ENCODE assay signal across 11 cellular contexts in the genomic region with DNA sequence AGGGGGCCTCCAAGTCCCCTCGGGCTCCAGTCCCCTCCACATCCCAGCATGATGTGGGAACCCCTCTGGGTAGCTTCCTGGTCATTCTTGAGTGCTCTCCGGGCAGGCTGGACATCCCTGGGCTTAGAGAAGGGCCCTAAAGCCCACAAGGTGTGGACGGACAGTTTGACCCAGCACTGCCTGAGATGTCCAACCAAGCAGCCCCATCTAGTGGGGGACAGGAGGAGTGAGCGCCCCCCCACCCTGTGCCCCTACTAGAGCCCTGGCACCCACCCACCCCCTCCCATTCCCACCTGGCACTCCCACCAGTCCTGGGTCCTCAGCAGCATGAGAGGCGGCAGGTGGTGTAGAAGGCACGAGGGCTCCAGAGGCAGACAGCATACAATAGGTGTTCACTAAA. TPM values are rescaled to one million over a fixed set of nuclear protein-coding genes. Genes with fewer than 3 reads are reported as not detected.
DNase-seq lines count a peak whose midpoint lies in the region; ATAC-seq, FAIRE-seq and TF ChIP-seq lines count a peak whose summit lies in the region.
"Had no signal": no experiment of that assay in that cellular context is flagged by ENCODE, and none has a peak within 500 bp of the region (broad histone marks: within the 10 kb centered on the region; RNA-seq: fewer than 3 reads in every experiment).

No MANE protein-coding gene starts in this region.

- no peaks in the 10 kb centered on the region for H3K9me3 ChIP-seq in HepG2 (ENCODE audit: low read length)
- H3K9me3 ChIP-seq: prostate gland, upper lobe of left lung had no signal

- no peak overlapping the region for H3K4me2 ChIP-seq in HepG2 (ENCODE audit: low read depth, low read length)

- H3K4me1 ChIP-seq in HepG2 (ENCODE audit: insufficient read depth, low read length): no peaks in the 10 kb centered on the region
- H3K4me1 ChIP-seq: prostate gland had no signal

- POLR2A ChIA-PET in HepG2 (lab: Yijun Ruan, JAX): no interaction called here

- H3K9ac ChIP-seq in HepG2 (ENCODE audit: insufficient read depth, low read depth, low read length): no peak overlapping the region

- intact Hi-C loops in HepG2 (cut with micrococcal nuclease; ENCODE audit: unreplicated experiment): no loop called here

- WGBS in HepG2 (ENCODE audit: low lambda C conversion rate): 16% methylated on average over 6 of the region's 6 CpGs

- in situ Hi-C loops in astrocyte of the cerebellum (cut with HindIII; ENCODE audit: low sequenced_read_pairs) (no loop called here), HepG2 (cut with HindIII; ENCODE audit: extremely low pct_ligation_motif_present, low pct_unique_long_range_greater_than_20kb) (no loop called here)

- no peak overlapping the region for H3K27ac ChIP-seq in HepG2 (ENCODE audit: extremely low read length, insufficient read depth, low read length)
- H3K27ac ChIP-seq: upper lobe of left lung had no signal

- no peaks in the 10 kb centered on the region for H3K4me1 Mint-ChIP-seq in activated naive CD8-positive, alpha-beta T cell treated with anti-CD3 and anti-CD28 coated beads, Interleukin-2, amount 50 U/mL, for 24 hours
- H3K4me1 Mint-ChIP-seq: activated B cell treated with CpG ODN at 0.5 μM for 24 hours had no signal

- H3K4me3 ChIP-seq in H7 (ENCODE audit: insufficient read depth, low read depth, low read length) (no peak overlapping the region), astrocyte of the cerebellum (ENCODE audit: low read depth, low read length) (no peak overlapping the region), HepG2 (replicated peaks in 1 of 3; ENCODE audit: insufficient read depth in 1 of 3, low read depth in 2 of 3, low read length in 3 of 3) (no peak overlapping the region)
- H3K4me3 ChIP-seq: prostate gland, upper lobe of left lung had no signal

- H3K27me3 ChIP-seq in H7 (ENCODE audit: control insufficient read depth, insufficient read depth, low read length) (no peaks in the 10 kb centered on the region), HepG2 (ENCODE audit: control insufficient read depth in 1 of 2, insufficient read depth in 2 of 2, low read length in 2 of 2) (peaks cover 0 to 43% of the 10 kb centered on the region in 2 experiments; a peak in 4 of 5 replicates)
- H3K27me3 ChIP-seq: upper lobe of left lung had no signal

- no peak for TF ChIP-seq POLR2A in HepG2 (IDR thresholded peaks at IDR 0.05; ENCODE audit: insufficient read depth in 1 of 2, low read depth in 2 of 2, low read length in 2 of 2)

- H3K4me3 Mint-ChIP-seq in activated naive CD8-positive, alpha-beta T cell treated with anti-CD3 and anti-CD28 coated beads, Interleukin-2, amount 50 U/mL, for 24 hours: no peak overlapping the region
- H3K4me3 Mint-ChIP-seq: activated B cell treated with CpG ODN at 0.5 μM for 24 hours had no signal

- peak; percentile 50 for DNase-seq in AG08395 (ENCODE audit: low spot score)
- DNase-seq in H7: peak; percentile 82
- no peak for DNase-seq in astrocyte of the cerebellum (ENCODE audit: low read depth)
- DNase-seq in HepG2 (ENCODE audit: low spot score): no peak
- DNase-seq in NCI-H146 treated with DMSO at 0.1 percent for 48 hours (lab: John Stamatoyannopoulos, UW; ENCODE audit: unreplicated experiment): no peak
- no peak for DNase-seq in activated naive CD8-positive, alpha-beta T cell treated with anti-CD3 and anti-CD28 coated beads, Interleukin-2, amount 50 U/mL, for 24 hours
- DNase-seq: activated B cell treated with CpG ODN at 0.5 μM for 24 hours had no signal

- no TSS peak for BruUV-seq in HepG2 (replicated peaks; lab: Mats Ljungman, UMichigan)

- TF ChIP-seq CTCF in astrocyte of the cerebellum (IDR thresholded peaks at IDR 0.05; ENCODE audit: low read depth, low read length, missing control alignments) (peak; percentile 50), HepG2 (CRISPR knock-in tag; IDR thresholded peaks at IDR 0.05) (peak; percentile 47)

- H3K36me3 ChIP-seq in H7 (replicated peaks; ENCODE audit: control insufficient read depth, insufficient read depth, low read length) (no peaks in the 10 kb centered on the region), HepG2 (replicated peaks in 1 of 2; ENCODE audit: control insufficient read depth in 1 of 2, insufficient read depth in 2 of 2, low read length in 2 of 2) (no peaks in the 10 kb centered on the region)
- H3K36me3 ChIP-seq: prostate gland, upper lobe of left lung had no signal

- no peaks in the 10 kb centered on the region for H3K27me3 Mint-ChIP-seq in activated naive CD8-positive, alpha-beta T cell treated with anti-CD3 and anti-CD28 coated beads, Interleukin-2, amount 50 U/mL, for 24 hours

- no peak overlapping the region for H2AFZ ChIP-seq in HepG2 (ENCODE audit: low read length)

- TF ChIP-seq RAD21 in HepG2 (CRISPR knock-in tag; IDR thresholded peaks at IDR 0.05): no peak

- H4K20me1 ChIP-seq in HepG2 (ENCODE audit: insufficient read depth, low read length): no peaks in the 10 kb centered on the region

- H3K79me2 ChIP-seq in HepG2 (ENCODE audit: insufficient read depth, low read length): no peaks in the 10 kb centered on the region

- peak; percentile 70 for ATAC-seq in HepG2
- no peak for ATAC-seq in GM21367 (IDR thresholded peaks at IDR 0.05; ENCODE audit: unreplicated experiment)
- no peak for ATAC-seq in HG02870 (IDR thresholded peaks at IDR 0.05; ENCODE audit: unreplicated experiment)
- ATAC-seq in activated naive CD8-positive, alpha-beta T cell treated with anti-CD3 and anti-CD28 coated beads, Interleukin-2, amount 50 U/mL, for 24 hours: no peak

- TF ChIP-seq EP300 in HepG2 (IDR thresholded peaks at IDR 0.05; ENCODE audit: low read depth in 2 of 2, low read length in 2 of 2): no peak
- no peak for TF ChIP-seq EP300 in HepG2 (CRISPR knock-in tag; IDR thresholded peaks at IDR 0.05; ENCODE audit: borderline replicate concordance)

- CTCF ChIA-PET in HepG2 (lab: Yijun Ruan, JAX; ENCODE audit: low intra/inter-chr PET ratio, low total read pairs): no interaction called here

- no peaks in the 10 kb centered on the region for H3K36me3 Mint-ChIP-seq in activated naive CD8-positive, alpha-beta T cell treated with anti-CD3 and anti-CD28 coated beads, Interleukin-2, amount 50 U/mL, for 24 hours (ENCODE audit: low read depth)

- no peak for FAIRE-seq in HepG2 (lab: Jason Lieb, UNC)

- no peaks in the 10 kb centered on the region for H3K9me3 Mint-ChIP-seq in activated naive CD8-positive, alpha-beta T cell treated with anti-CD3 and anti-CD28 coated beads, Interleukin-2, amount 50 U/mL, for 24 hours
- H3K9me3 Mint-ChIP-seq: activated B cell treated with CpG ODN at 0.5 μM for 24 hours had no signal

- H3K27ac Mint-ChIP-seq in activated naive CD8-positive, alpha-beta T cell treated with anti-CD3 and anti-CD28 coated beads, Interleukin-2, amount 50 U/mL, for 24 hours: no peak overlapping the region
- H3K27ac Mint-ChIP-seq: activated B cell treated with CpG ODN at 0.5 μM for 24 hours had no signal

TF ChIP-seq in HepG2, 621 proteins besides CTCF, POLR2A, EP300 and RAD21:
- TF ChIP-seq ZNF773 (CRISPR knock-in tag; IDR thresholded peaks at IDR 0.05; ENCODE audit: borderline replicate concordance) (no peak), STAG1 (CRISPR knock-in tag; IDR thresholded peaks at IDR 0.05) (peak; percentile 42)
- TF ChIP-seq, protein P1, sequence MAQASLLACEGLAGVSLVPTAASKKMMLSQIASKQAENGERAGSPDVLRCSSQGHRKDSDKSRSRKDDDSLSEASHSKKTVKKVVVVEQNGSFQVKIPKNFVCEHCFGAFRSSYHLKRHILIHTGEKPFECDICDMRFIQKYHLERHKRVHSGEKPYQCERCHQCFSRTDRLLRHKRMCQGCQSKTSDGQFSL (CRISPR knock-in tag; IDR thresholded peaks at IDR 0.05): peak; percentile 99

RNA-seq across cellular contexts. Expression of gene CYP27C1, which starts 45.9 kb away (rescaled TPM):
- total RNA-seq in H7 (2014; rRNA removed; shearing (Covaris generic)): 0.59 and 0.83 TPM in 2 replicates
- total RNA-seq in HepG2 (2016; rRNA removed; fragmentation: Illumina TruSeq; extraction: Trizol): not detected in 2 replicates
- not detected in 2 replicates for total RNA-seq in HepG2 (2016; cell fraction: cytosol; rRNA removed; fragmentation: Illumina TruSeq; extraction: Trizol; ENCODE audit: low read depth)
- total RNA-seq in HepG2 (2016; cell fraction: insoluble cytoplasmic fraction; rRNA removed; fragmentation: Illumina TruSeq; extraction: Trizol): not detected in 2 replicates
- total RNA-seq in HepG2 (2016; cell fraction: membrane; rRNA removed; fragmentation: Illumina TruSeq; extraction: Trizol): not detected in 2 replicates
- not detected in 2 replicates for total RNA-seq in HepG2 (2016; cell fraction: nucleus; rRNA removed; fragmentation: Illumina TruSeq; extraction: Trizol)
- polyA plus RNA-seq in HepG2 (2011; rRNA removed): not detected in 2 replicates
- polyA plus RNA-seq in HepG2 (2011; cell fraction: cytosol; rRNA removed): not detected in 2 replicates
- not detected in 2 replicates for polyA plus RNA-seq in HepG2 (2011; cell fraction: nucleus; rRNA removed)
- polyA plus RNA-seq in HepG2 (2012): not detected in 2 replicates
- not detected in 2 replicates for polyA plus RNA-seq in HepG2 (2016; cell fraction: cytosol; fragmentation: Illumina TruSeq; extraction: Trizol; ENCODE audit: low read depth)
- polyA plus RNA-seq in HepG2 (2016; cell fraction: insoluble cytoplasmic fraction; fragmentation: Illumina TruSeq; extraction: Trizol; ENCODE audit: low read depth): not detected in 2 replicates
- polyA plus RNA-seq in HepG2 (2016; cell fraction: membrane; fragmentation: Illumina TruSeq; extraction: Trizol; ENCODE audit: low read depth): not detected in 2 replicates
- not detected in 2 replicates for polyA plus RNA-seq in HepG2 (2016; cell fraction: nucleus; fragmentation: Illumina TruSeq; extraction: Trizol; ENCODE audit: insufficient read depth, low read depth)
- polyA minus RNA-seq in HepG2 (2011; rRNA and poly(A)+ RNA removed; ENCODE audit: low replicate concordance): not detected in 2 replicates
- not detected in 2 replicates for polyA minus RNA-seq in HepG2 (2011; cell fraction: cytosol; rRNA and poly(A)+ RNA removed)
- not detected in 2 replicates for polyA minus RNA-seq in HepG2 (2011; cell fraction: nucleus; rRNA and poly(A)+ RNA removed)
- total RNA-seq: activated B cell treated with CpG ODN at 0.5 μM for 24 hours had no signal

Comparison
In these comparisons a context has a peak if more than half of its experiments do, and no peak if none do; other contexts are left out.
1. DNase-seq: peak in AG08395 (single experiment) and H7 (single experiment); none in astrocyte of the cerebellum (single experiment), HepG2 (single experiment), NCI-H146 treated with DMSO at 0.1 percent for 48 hours (single experiment) and activated naive CD8-positive, alpha-beta T cell treated with anti-CD3 and anti-CD28 coated beads, Interleukin-2, amount 50 U/mL, for 24 hours (single experiment).